22 cellular contexts compared by ENCODE assay signal in the genomic region with DNA sequence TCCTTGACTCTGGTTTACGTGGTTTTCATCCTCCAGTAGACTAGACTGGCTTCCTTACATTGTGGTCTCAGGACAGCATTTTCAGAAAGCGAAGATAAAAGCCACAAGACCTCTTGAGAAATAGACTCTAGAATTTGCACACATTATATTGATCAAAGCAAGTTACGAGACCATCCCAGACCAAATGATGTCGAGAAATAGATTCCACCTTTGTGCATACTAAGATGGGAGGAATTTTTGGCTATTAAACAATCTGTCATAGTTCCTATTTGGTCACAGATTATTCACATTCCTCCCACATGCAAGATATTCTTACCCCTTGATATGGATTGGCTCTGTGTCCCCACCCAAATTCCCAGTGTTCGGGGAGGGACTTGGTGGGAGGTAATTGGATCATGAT.
"Had no signal": no experiment of that assay in that cellular context is flagged by ENCODE, and none has a peak within 500 bp of the region (broad histone marks: within the 10 kb centered on the region; RNA-seq: fewer than 3 reads in every experiment).

No MANE protein-coding gene starts in this region.

- H3K9ac ChIP-seq: KMS-11 had no signal

- H3K4me1 ChIP-seq: ascending aorta had no signal

- H3K4me3 ChIP-seq: ascending aorta, PC-9, SK-N-MC had no signal

- H2AFZ ChIP-seq: PC-9 had no signal

- H3K27me3 ChIP-seq: ascending aorta had no signal

- ATAC-seq: activated CD4-positive, CD25-positive, alpha-beta regulatory T cell treated with anti-CD3 and anti-CD28 coated beads, Interleukin-2, amount 50 U/mL, for 24 hours; activated CD8-positive, alpha-beta T cell treated with anti-CD3 and anti-CD28 coated beads for 36 hours; activated naive CD8-positive, alpha-beta T cell treated with anti-CD3 and anti-CD28 coated beads, Interleukin-2, amount 50 U/mL, for 24 hours; activated T-cell treated with anti-CD3 and anti-CD28 coated beads, Interleukin-2, amount 50 U/mL, for 72 hours had no signal

- DNase-seq: activated CD4-positive, alpha-beta T cell treated with anti-CD3 and anti-CD28 coated beads for 4 hours; activated CD8-positive, alpha-beta memory T cell treated with anti-CD3 and anti-CD28 coated beads, Interleukin-2, amount 50 U/mL, for 4 hours; activated CD8-positive, alpha-beta T cell treated with anti-CD3 and anti-CD28 coated beads for 36 hours; activated naive CD8-positive, alpha-beta T cell treated with anti-CD3 and anti-CD28 coated beads, Interleukin-2, amount 50 U/mL, for 24 hours; activated T-cell treated with anti-CD3 and anti-CD28 coated beads, Interleukin-2, amount 50 U/mL, for 72 hours; amniotic stem cell; cortex of kidney; NCI-H1092; NCI-H1417; NCI-H1694; NCI-H2029 treated with DMSO at 0.1 percent for 48 hours; NCI-H345; NCI-H510A; NCI-H526 treated with DMSO at 0.1 percent for 48 hours; NCI-H82; PC-9; SHP77 treated with DMSO at 0.1 percent for 48 hours; T-helper 1 cell had no signal

- H3K4me2 ChIP-seq: KMS-11, PC-9 had no signal

- H3K27ac ChIP-seq: ascending aorta, KMS-11, PC-9, SK-N-MC had no signal
